Comparison of ENCODE assay signal across 11 cellular contexts in the genomic region with DNA sequence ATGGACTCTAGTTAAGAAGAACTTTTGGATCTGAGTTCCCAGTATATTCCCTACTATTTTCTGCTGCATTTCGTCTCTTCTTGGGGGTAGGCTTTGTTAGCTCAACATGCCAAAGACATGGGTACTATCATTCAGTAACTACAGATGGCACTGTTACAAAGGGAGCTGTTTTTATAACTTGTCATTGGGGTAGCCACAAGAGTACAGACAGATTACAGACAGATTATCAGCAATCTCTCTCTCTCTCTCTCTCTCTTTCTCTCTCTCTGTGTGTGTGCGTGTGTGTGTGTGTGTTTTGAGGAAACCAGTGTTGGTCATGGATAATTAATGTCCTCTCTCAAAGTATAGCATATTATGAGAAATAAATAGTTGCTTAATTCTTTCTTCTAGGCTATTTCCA.
A peak's percentile ranks its signal among the peaks of the same experiment; 100 is the strongest.
DNase-seq lines count a peak whose midpoint lies in the region; ATAC-seq and TF ChIP-seq lines count a peak whose summit lies in the region.
"Had no signal": no experiment of that assay in that cellular context is flagged by ENCODE, and none has a peak within 500 bp of the region (broad histone marks: within the 10 kb centered on the region; RNA-seq: fewer than 3 reads in every experiment).

No MANE protein-coding gene starts in this region.

- no peak overlapping the region for H3K4ac ChIP-seq in mesenchymal stem cell (ENCODE audit: low read depth in 1 of 2, low read length in 2 of 2)

- H2BK15ac ChIP-seq in mesenchymal stem cell (ENCODE audit: low read depth, poor library complexity, severe bottlenecking), result no peak overlapping the region

- peaks cover 9% of the 10 kb centered on the region for H3K79me1 ChIP-seq in mesenchymal stem cell (replicated peaks; ENCODE audit: low read length, poor library complexity, severe bottlenecking)

- no peak overlapping the region for H2AFZ ChIP-seq in mesenchymal stem cell (ENCODE audit: low read depth, low read length)

- no peak overlapping the region for H3K27ac ChIP-seq in C4-2B
- no peak overlapping the region for H3K27ac ChIP-seq in mesenchymal stem cell (ENCODE audit: low read length, poor library complexity, severe bottlenecking)
- H3K27ac ChIP-seq: uterus had no signal

- no peaks in the 10 kb centered on the region for H3K9me3 ChIP-seq in mesenchymal stem cell (ENCODE audit: control insufficient read depth, low read length)
- H3K9me3 ChIP-seq: uterus had no signal

- ATAC-seq in HG02852 (IDR thresholded peaks at IDR 0.05; ENCODE audit: unreplicated experiment), result no peak
- ATAC-seq: GM12878 had no signal

- no peaks in the 10 kb centered on the region for H3K4me1 ChIP-seq in mesenchymal stem cell (ENCODE audit: control insufficient read depth, insufficient read depth, low read depth, low read length)
- H3K4me1 ChIP-seq: uterus had no signal

- no peak overlapping the region for H3K4me2 ChIP-seq in mesenchymal stem cell (ENCODE audit: low read length, poor library complexity, severe bottlenecking)

- WGBS in mesenchymal stem cell, result no CpG with 5 or more reads among the region's 2 CpGs

- no peak overlapping the region for H2AK5ac ChIP-seq in mesenchymal stem cell (ENCODE audit: low read length, severe bottlenecking)

- H2BK5ac ChIP-seq in mesenchymal stem cell (ENCODE audit: low read depth, low read length, poor library complexity, severe bottlenecking), result no peak overlapping the region

- H3K27me3 ChIP-seq in mesenchymal stem cell (ENCODE audit: control insufficient read depth in 1 of 2, insufficient read depth in 1 of 2, low read length in 2 of 2), result no peaks in the 10 kb centered on the region
- H3K27me3 ChIP-seq: uterus had no signal

- H3K4me1 Mint-ChIP-seq in glutamatergic neuron (ENCODE audit: low read depth, unreplicated experiment), result no peaks in the 10 kb centered on the region

- H4K8ac ChIP-seq in mesenchymal stem cell (ENCODE audit: low read length), result no peak overlapping the region

- H3K9me3 Mint-ChIP-seq in glutamatergic neuron (ENCODE audit: unreplicated experiment), result peaks cover 2% of the 10 kb centered on the region

- no peaks in the 10 kb centered on the region for H3K27me3 Mint-ChIP-seq in glutamatergic neuron (ENCODE audit: unreplicated experiment)

- no peak overlapping the region for H3K9ac ChIP-seq in mesenchymal stem cell (ENCODE audit: low read length)

- H3K27ac Mint-ChIP-seq in glutamatergic neuron (ENCODE audit: unreplicated experiment), result no peak overlapping the region

- H3K36me3 ChIP-seq in mesenchymal stem cell (ENCODE audit: control insufficient read depth in 1 of 2, insufficient read depth in 2 of 2, low read depth in 1 of 2, low read length in 2 of 2), result peaks cover 6 to 22% of the 10 kb centered on the region in 2 experiments
- H3K36me3 ChIP-seq: uterus had no signal

- H3K14ac ChIP-seq in mesenchymal stem cell (ENCODE audit: low read length in 2 of 2), result no peak overlapping the region

- in situ Hi-C loops in KBM-7 (cut with MboI; ENCODE audit: low pct_unique_long_range_greater_than_20kb, low sequenced_read_pairs), result loop anchor here (25.0 kb wide), 1 partner anchor 692 kb away; no protein-coding TSS in a partner anchor

- H2BK12ac ChIP-seq in mesenchymal stem cell (ENCODE audit: low read length in 2 of 2), result no peak overlapping the region

- no peak overlapping the region for H3K23ac ChIP-seq in mesenchymal stem cell (ENCODE audit: low read length in 2 of 2)

- DNase-seq in KBM-7 (peak; percentile 39), astrocyte of the hippocampus (ENCODE audit: low read depth, low spot score) (peak; percentile 29), mesenchymal stem cell (peak; percentile 88), NOMO-1 (lab: John Stamatoyannopoulos, UW; ENCODE audit: unreplicated experiment in 2 of 2) (no peak), glutamatergic neuron (no peak)
- no peak for DNase-seq in stimulated activated naive CD4-positive, alpha-beta T cell (lab: John Stamatoyannopoulos, UW)
- DNase-seq: stimulated activated CD4-positive, alpha-beta T cell treated with anti-CD3 and anti-CD28 coated beads, Interleukin-12 subunit alpha, Interleukin-12 subunit beta, amount 100 ng/mL, for 4 hours; uterus had no signal

- no peak overlapping the region for H3K4me3 ChIP-seq in mesenchymal stem cell (ENCODE audit: insufficient read depth in 1 of 2, low read depth in 1 of 2, low read length in 2 of 2)
- H3K4me3 ChIP-seq: GM12878, uterus had no signal

- H3K18ac ChIP-seq in mesenchymal stem cell (ENCODE audit: low read depth in 1 of 2, low read length in 2 of 2), result no peak overlapping the region

- TF ChIP-seq CTCF in C4-2B (conservative IDR thresholded peaks at IDR 0.05), result peak; percentile 53
- no peak for TF ChIP-seq CTCF in glutamatergic neuron (IDR thresholded peaks at IDR 0.05; ENCODE audit: partially characterized antibody, unreplicated experiment)

- H4K91ac ChIP-seq in mesenchymal stem cell (ENCODE audit: low read length), result no peak overlapping the region

- no peak overlapping the region for H3K4me3 Mint-ChIP-seq in glutamatergic neuron (ENCODE audit: unreplicated experiment)

- peaks cover 5% of the 10 kb centered on the region for H3K36me3 Mint-ChIP-seq in glutamatergic neuron (ENCODE audit: unreplicated experiment)

- no peak overlapping the region for H2BK120ac ChIP-seq in mesenchymal stem cell (ENCODE audit: low read depth, low read length)

Comparison
In these comparisons a context has a peak if more than half of its experiments do, and no peak if none do; other contexts are left out.
1. DNase-seq: peak in KBM-7 (single experiment), astrocyte of the hippocampus (single experiment) and mesenchymal stem cell (single experiment); none in stimulated activated naive CD4-positive, alpha-beta T cell (0 of 6), NOMO-1 (0 of 2) and glutamatergic neuron (single experiment).